In genomic region chr16:84084570-84085270, GRCh38 we compare ENCODE assay signal across 8 cellular contexts.
DNase-seq lines count a peak whose midpoint lies in the region; TF ChIP-seq lines count a peak whose summit lies in the region.

No MANE protein-coding gene starts in this region.

- peak overlapping the region; percentile 17; the same call in 1 of the 2 replicates for H3K27ac ChIP-seq in RWPE1

- POLR2A ChIA-PET in RWPE1 (lab: Yijun Ruan, JAX; ENCODE audit: low non-redundant PET) = no interaction called here

- CTCF ChIA-PET in RWPE1 (lab: Yijun Ruan, JAX) = interaction anchor here (0.6 to 1.9 kb wide), 14 partner anchors 11 to 273 kb away, joined by 3 to 8 read pairs (median 4); partner anchors contain the start of gene TAF1C

- peak; percentile 83 for TF ChIP-seq CTCF in RWPE1 (conservative IDR thresholded peaks at IDR 0.05; ENCODE audit: low read depth)

- DNase-seq in NCI-H1436 (lab: John Stamatoyannopoulos, UW) (peak; percentile 65), NCI-H1436 treated with DMSO at 0.1 percent for 48 hours (lab: John Stamatoyannopoulos, UW) (no peak), HuH-7 (ENCODE audit: low spot score) (peak; percentile 85), RWPE1 (ENCODE audit: low spot score) (peak; percentile 79), glomerular visceral epithelial cell (ENCODE audit: extremely low spot score) (peak; percentile 65), retina (peak; percentile 61), GDM1 (lab: John Stamatoyannopoulos, UW) (no peak)
- peak; percentile 40 for DNase-seq in activated T-helper 9 cell treated with anti-CD3 and anti-CD28 coated beads, Interleukin-2, amount 50 U/mL, for 16 hours (ENCODE audit: low read depth)

Comparison
In these comparisons a context has a peak if more than half of its experiments do, and no peak if none do; other contexts are left out.
1. DNase-seq: peak in NCI-H1436 (single experiment), HuH-7 (single experiment), RWPE1 (single experiment), activated T-helper 9 cell treated with anti-CD3 and anti-CD28 coated beads, Interleukin-2, amount 50 U/mL, for 16 hours (single experiment), glomerular visceral epithelial cell (single experiment) and retina (single experiment); none in NCI-H1436 treated with DMSO at 0.1 percent for 48 hours (single experiment) and GDM1 (single experiment).